Comparison of ENCODE assay signal across 19 cellular contexts in the genomic region with DNA sequence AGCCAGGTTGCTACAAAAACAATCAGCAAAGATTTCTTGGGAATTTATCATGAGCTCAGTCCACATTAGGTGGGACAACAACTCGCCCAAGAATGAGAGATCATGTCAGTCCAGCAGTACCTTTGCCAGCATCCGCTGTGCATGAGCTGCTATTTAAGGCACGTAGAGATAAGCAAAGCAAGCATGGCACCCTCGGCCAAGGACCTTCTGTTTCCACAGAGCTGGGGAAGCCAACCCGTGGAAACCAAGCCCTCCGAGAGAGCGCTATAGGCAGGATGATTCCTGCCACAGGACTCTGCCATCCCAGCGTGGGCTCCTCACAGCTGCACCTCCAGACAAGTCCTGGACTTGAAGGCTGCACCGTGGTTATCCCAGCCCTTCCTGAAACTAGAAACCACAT.
A peak's percentile ranks its signal among the peaks of the same experiment; 100 is the strongest.
DNase-seq lines count a peak whose midpoint lies in the region; ATAC-seq and TF ChIP-seq lines count a peak whose summit lies in the region.
"Had no signal": no experiment of that assay in that cellular context is flagged by ENCODE, and none has a peak within 500 bp of the region (broad histone marks: within the 10 kb centered on the region; RNA-seq: fewer than 3 reads in every experiment).

No MANE protein-coding gene starts in this region.

- peak overlapping the region in 2 of 4 donors; percentile 54 to 63 for H3K27ac ChIP-seq in body of pancreas
- peak overlapping the region in 7 of 12 donors; percentile 10 to 76 (median 35) for H3K27ac ChIP-seq in heart left ventricle
- H3K27ac ChIP-seq in osteoblast (ENCODE audit: low read depth, low read length), result no peak overlapping the region
- H3K27ac ChIP-seq: KMS-11 had no signal

- H3K9me3 ChIP-seq in body of pancreas (no peaks in the 10 kb centered on the region), heart left ventricle (no peaks in the 10 kb centered on the region), osteoblast (ENCODE audit: low read depth, low read length) (no peaks in the 10 kb centered on the region)

- intact Hi-C loops in body of pancreas (cut with DNase I), result no loop called here
- intact Hi-C loops in heart left ventricle (cut with DNase I), result no loop called here

- 13 to 28% methylated on average over 4 to 9 of the region's 9 CpGs for WGBS in body of pancreas, 2 donors
- 38 to 53% (median 43%) methylated on average over 8 to 9 of the region's 9 CpGs for WGBS in heart left ventricle, 4 donors

- DNase-seq in body of pancreas (peak; percentile 64 to 81 (median 71)), heart left ventricle (peak in 4 of 5 donors; percentile 51 to 78 (median 67)), osteoblast (ENCODE audit: insufficient read length, low spot score, missing footprints) (peak; percentile 30), midbrain (lab: John Stamatoyannopoulos, UW) (no peak)
- DNase-seq in activated T-cell treated with anti-CD3 and anti-CD28 coated beads, Interleukin-2, amount 50 U/mL, for 1 hour, result no peak
- DNase-seq in stimulated activated CD4-positive, alpha-beta T cell treated with anti-CD3 and anti-CD28 coated beads, Interleukin-4, amount 100 ng/mL, for 4 hours, result no peak
- DNase-seq: ACHN; CD4-positive, CD25-positive, alpha-beta regulatory T cell; COR-L47; DMS 273 treated with DMSO at 0.1 percent for 48 hours; DND-41; MV-4-11; NCI-H1694 treated with DMSO at 0.1 percent for 48 hours; NCI-H2107; NCI-H2227 treated with DMSO at 0.1 percent for 48 hours; NCI-H510A treated with DMSO at 0.1 percent for 48 hours; NCI-H774 had no signal

- H3K4me3 ChIP-seq in body of pancreas, result no peak overlapping the region
- H3K4me3 ChIP-seq in heart left ventricle, result no peak overlapping the region
- H3K4me3 ChIP-seq in osteoblast (ENCODE audit: insufficient read depth, low read length), result no peak overlapping the region

- no peak overlapping the region for H2AFZ ChIP-seq in osteoblast (ENCODE audit: low read length)

- H3K4me1 ChIP-seq in body of pancreas, result peaks cover 44% of the 10 kb centered on the region
- peaks cover 0 to 15% (median 5%) of the 10 kb centered on the region in 12 donors for H3K4me1 ChIP-seq in heart left ventricle
- H3K4me1 ChIP-seq in osteoblast (ENCODE audit: insufficient read depth, low read length), result no peaks in the 10 kb centered on the region

- H3K36me3 ChIP-seq in body of pancreas (replicated peaks in 1 of 2; ENCODE audit: insufficient read depth in 1 of 2, low read depth in 2 of 2) (no peaks in the 10 kb centered on the region), heart left ventricle (no peaks in the 10 kb centered on the region), osteoblast (ENCODE audit: insufficient read depth, low read length) (no peaks in the 10 kb centered on the region)

- no peaks in the 10 kb centered on the region for H3K79me2 ChIP-seq in osteoblast (ENCODE audit: insufficient read depth, low read length)

- no peaks in the 10 kb centered on the region for H4K20me1 ChIP-seq in osteoblast (ENCODE audit: insufficient read depth, low read length)

- TF ChIP-seq CTCF in body of pancreas (IDR thresholded peaks at IDR 0.05) (no peak), heart left ventricle (IDR thresholded peaks at IDR 0.05) (no peak), osteoblast (IDR thresholded peaks at IDR 0.05; ENCODE audit: extremely low read depth, low read depth, low read length) (no peak)

- TF ChIP-seq POLR2A in body of pancreas (IDR thresholded peaks at IDR 0.05), result no peak
- TF ChIP-seq POLR2A in heart left ventricle (IDR thresholded peaks at IDR 0.05), result no peak

- H3K27me3 ChIP-seq in body of pancreas, result no peaks in the 10 kb centered on the region
- no peaks in the 10 kb centered on the region for H3K27me3 ChIP-seq in heart left ventricle
- H3K27me3 ChIP-seq in osteoblast (ENCODE audit: insufficient read depth, low read length), result peaks cover 5% of the 10 kb centered on the region

- H3K4me2 ChIP-seq in osteoblast (ENCODE audit: insufficient read depth, low read length), result no peak overlapping the region
- H3K4me2 ChIP-seq: KMS-11 had no signal

- peak; percentile 77 for ATAC-seq in body of pancreas
- ATAC-seq in heart left ventricle, result peak; percentile 92 to 98 (median 96)
- no peak for ATAC-seq in HG03280 (IDR thresholded peaks at IDR 0.05; ENCODE audit: unreplicated experiment)

Comparison
In these comparisons a context has a peak if more than half of its experiments do, and no peak if none do; other contexts are left out.
1. DNase-seq: peak in body of pancreas (4 of 4), heart left ventricle (4 of 5) and osteoblast (single experiment); none in activated T-cell treated with anti-CD3 and anti-CD28 coated beads, Interleukin-2, amount 50 U/mL, for 1 hour (single experiment), stimulated activated CD4-positive, alpha-beta T cell treated with anti-CD3 and anti-CD28 coated beads, Interleukin-4, amount 100 ng/mL, for 4 hours (0 of 2) and midbrain (single experiment).